8 cellular contexts compared by ENCODE assay signal in genomic region chr12:43210437-43211197, GRCh38.
A peak's percentile ranks its signal among the peaks of the same experiment; 100 is the strongest.
DNase-seq lines count a peak whose midpoint lies in the region; ATAC-seq and TF ChIP-seq lines count a peak whose summit lies in the region.

No MANE protein-coding gene starts in this region.

- peaks cover 11 to 12% of the 10 kb centered on the region in 2 donors for H3K9me3 Mint-ChIP-seq in natural killer cell

- peaks cover 6% of the 10 kb centered on the region for H3K36me3 Mint-ChIP-seq in natural killer cell

- intact Hi-C loops in natural killer cell (cut with micrococcal nuclease) = no loop called here

- H3K4me1 Mint-ChIP-seq in natural killer cell = no peaks in the 10 kb centered on the region

- H3K27ac Mint-ChIP-seq in natural killer cell = no peak overlapping the region

- ATAC-seq in GM18909 (IDR thresholded peaks at IDR 0.05; ENCODE audit: poor library complexity, unreplicated experiment) = peak; percentile 97
- peak; percentile 97 for ATAC-seq in HG03025 (IDR thresholded peaks at IDR 0.05; ENCODE audit: low FRiP score, unreplicated experiment)
- ATAC-seq in natural killer cell = no peak

- no peak for TF ChIP-seq CTCF in natural killer cell (IDR thresholded peaks at IDR 0.05)

- no peak overlapping the region for H3K4me3 Mint-ChIP-seq in natural killer cell

- DNase-seq in SIG-M5 treated with dmso at 0.1 percent for 504 hours (lab: John Stamatoyannopoulos, UW; ENCODE audit: unreplicated experiment) (peak; percentile 71), non-pigmented ciliary epithelial cell (ENCODE audit: low read depth) (peak; percentile 48), natural killer cell (no peak), NCI-H2227 (lab: John Stamatoyannopoulos, UW; ENCODE audit: unreplicated experiment) (no peak), NCI-H345 (lab: John Stamatoyannopoulos, UW) (no peak)
- DNase-seq in activated CD4-positive, CD25-positive, alpha-beta regulatory T cell treated with anti-CD3 and anti-CD28 coated beads, Interleukin-2, amount 50 U/mL, for 72 hours = no peak

- no peaks in the 10 kb centered on the region for H3K27me3 Mint-ChIP-seq in natural killer cell (ENCODE audit: low read depth in 2 of 2)

Comparison
In these comparisons a context has a peak if more than half of its experiments do, and no peak if none do; other contexts are left out.
1. ATAC-seq: peak in GM18909 (single experiment) and HG03025 (single experiment); none in natural killer cell (0 of 3).
2. DNase-seq: peak in SIG-M5 treated with dmso at 0.1 percent for 504 hours (single experiment) and non-pigmented ciliary epithelial cell (single experiment); none in activated CD4-positive, CD25-positive, alpha-beta regulatory T cell treated with anti-CD3 and anti-CD28 coated beads, Interleukin-2, amount 50 U/mL, for 72 hours (single experiment), natural killer cell (single experiment), NCI-H2227 (single experiment) and NCI-H345 (single experiment).